1 cellular context compared by ENCODE assay signal in genomic region chr14:92122761-92123160, GRCh38.
TF ChIP-seq lines count a peak whose summit lies in the region.

No MANE protein-coding gene starts in this region.

TF ChIP-seq in K562, 482 proteins besides CTCF, POLR2A, EP300 and RAD21 (continued from another document):
- TF ChIP-seq UBTF (IDR thresholded peaks at IDR 0.05; ENCODE audit: borderline replicate concordance in 1 of 2, low read depth in 2 of 2, low read length in 2 of 2): no peak
- no peak for TF ChIP-seq KLF1 (tag; IDR thresholded peaks at IDR 0.05)
- TF ChIP-seq CAMTA2 (CRISPR knock-in tag; conservative IDR thresholded peaks at IDR 0.05): no peak
- no peak for TF ChIP-seq CSDE1 (IDR thresholded peaks at IDR 0.05)
- no peak for TF ChIP-seq CEBPG (CRISPR knock-in tag; IDR thresholded peaks at IDR 0.05)
- TF ChIP-seq CEBPG (tag; conservative IDR thresholded peaks at IDR 0.05 in 1 of 2, IDR thresholded peaks at IDR 0.05 in 1 of 2): no peak
- no peak for TF ChIP-seq CREB3 (tag; conservative IDR thresholded peaks at IDR 0.05; ENCODE audit: low read depth)
- no peak for TF ChIP-seq RBM15 (IDR thresholded peaks at IDR 0.05; ENCODE audit: insufficient read depth, low read length)
- no peak for TF ChIP-seq BCLAF1 (IDR thresholded peaks at IDR 0.05; ENCODE audit: borderline replicate concordance in 1 of 2, control insufficient read depth in 1 of 2, low read depth in 2 of 2, low read length in 1 of 2)
- no peak for TF ChIP-seq TFE3 (CRISPR knock-in tag; IDR thresholded peaks at IDR 0.05)
- TF ChIP-seq NR1H2 (CRISPR knock-in tag; IDR thresholded peaks at IDR 0.05): no peak
- no peak for TF ChIP-seq BCOR (IDR thresholded peaks at IDR 0.05)
- no peak for TF ChIP-seq ZNF551 (CRISPR knock-in tag; IDR thresholded peaks at IDR 0.05)
- TF ChIP-seq NFE2L1 (tag; IDR thresholded peaks at IDR 0.05; ENCODE audit: borderline replicate concordance, low read depth): no peak
- no peak for TF ChIP-seq THRA (IDR thresholded peaks at IDR 0.05)
- TF ChIP-seq NFATC3 (IDR thresholded peaks at IDR 0.05): no peak
